ENCODE assay signal across 11 cellular contexts in the genomic region with DNA sequence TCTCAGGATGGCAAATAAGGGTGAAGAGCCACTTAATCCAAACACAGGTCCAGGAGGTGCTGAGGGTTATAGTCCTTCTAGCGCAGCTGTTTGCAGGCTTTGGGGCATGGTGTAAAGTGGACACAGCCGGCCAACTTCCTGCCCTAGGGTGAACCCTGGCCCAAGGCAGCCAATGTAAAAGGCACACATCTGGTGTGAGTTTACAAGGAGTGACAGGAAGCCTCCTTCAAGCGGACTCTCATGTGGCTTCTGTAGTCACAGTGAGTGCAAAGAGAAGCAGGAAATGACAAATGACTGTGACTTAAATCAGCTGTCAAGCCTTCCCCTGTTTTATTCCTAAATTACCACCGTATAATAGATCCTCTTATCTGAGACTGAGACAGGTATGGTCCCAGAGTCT.
DNase-seq lines count a peak whose midpoint lies in the region; ATAC-seq and TF ChIP-seq lines count a peak whose summit lies in the region.
"Had no signal": no experiment of that assay in that cellular context is flagged by ENCODE, and none has a peak within 500 bp of the region (broad histone marks: within the 10 kb centered on the region; RNA-seq: fewer than 3 reads in every experiment).

No MANE protein-coding gene starts in this region.

- BruUV-seq in A673 (replicated peaks; lab: Mats Ljungman, UMichigan), result no TSS peak

- H3K36me3 Mint-ChIP-seq in activated naive CD8-positive, alpha-beta T cell treated with anti-CD3 and anti-CD28 coated beads, Interleukin-2, amount 10 ng/mL, durations not matched to agents 7 days and 5 days, result no peaks in the 10 kb centered on the region

- H3K9me3 Mint-ChIP-seq in activated naive CD8-positive, alpha-beta T cell treated with anti-CD3 and anti-CD28 coated beads, Interleukin-2, amount 10 ng/mL, durations not matched to agents 7 days and 5 days, result peaks cover 2% of the 10 kb centered on the region

- intact Hi-C loops in A673 (cut with micrococcal nuclease; ENCODE audit: unreplicated experiment), result no loop called here

- no peaks in the 10 kb centered on the region for H3K4me1 ChIP-seq in A673 (ENCODE audit: insufficient read depth, low read length, poor library complexity, severe bottlenecking)
- H3K4me1 ChIP-seq: heart left ventricle had no signal

- TF ChIP-seq CTCF in A673 (conservative IDR thresholded peaks at IDR 0.05; ENCODE audit: low read depth, low read length), result no peak

- CTCF ChIA-PET in A673 (lab: Charles Lee), result no interaction called here

- no peaks in the 10 kb centered on the region for H3K9me3 ChIP-seq in A673 (ENCODE audit: low read depth, low read length, poor library complexity, severe bottlenecking)
- H3K9me3 ChIP-seq: heart left ventricle had no signal

- H3K4me3 ChIP-seq in A673 (ENCODE audit: low read depth, low read length, poor library complexity, severe bottlenecking), result no peak overlapping the region
- H3K4me3 ChIP-seq: cardiac muscle cell, heart left ventricle had no signal

- H3K27me3 ChIP-seq in A673 (replicated peaks; ENCODE audit: insufficient read depth, low read depth, low read length, poor library complexity), result no peaks in the 10 kb centered on the region
- H3K27me3 ChIP-seq: cardiac muscle cell, heart left ventricle had no signal

- no peak overlapping the region for H3K27ac ChIP-seq in A673 (ENCODE audit: low read depth, low read length, poor library complexity, severe bottlenecking)
- H3K27ac ChIP-seq: cardiac muscle cell, heart left ventricle had no signal

- H3K36me3 ChIP-seq in A673 (ENCODE audit: insufficient read depth, low read length, poor library complexity, severe bottlenecking), result no peaks in the 10 kb centered on the region
- H3K36me3 ChIP-seq: cardiac muscle cell, heart left ventricle had no signal

- H3K27me3 Mint-ChIP-seq in activated naive CD8-positive, alpha-beta T cell treated with anti-CD3 and anti-CD28 coated beads, Interleukin-2, amount 10 ng/mL, durations not matched to agents 7 days and 5 days, result no peaks in the 10 kb centered on the region

- peaks cover 14% of the 10 kb centered on the region for H3K4me1 Mint-ChIP-seq in activated naive CD8-positive, alpha-beta T cell treated with anti-CD3 and anti-CD28 coated beads, Interleukin-2, amount 10 ng/mL, durations not matched to agents 7 days and 5 days

- POLR2A ChIA-PET in A673 (lab: Charles Lee; ENCODE audit: low non-redundant PET), result no interaction called here
- POLR2A ChIA-PET in activated naive CD8-positive, alpha-beta T cell treated with anti-CD3 and anti-CD28 coated beads, Interleukin-2, amount 10 ng/mL, durations not matched to agents 7 days and 5 days (lab: Charles Lee), result interaction anchor here (1.0 kb wide), 1 partner anchor 24 kb away, joined by 3 read pairs; no protein-coding TSS in a partner anchor

- peak; percentile 100 for ATAC-seq in activated naive CD8-positive, alpha-beta T cell treated with anti-CD3 and anti-CD28 coated beads, Interleukin-2, amount 10 ng/mL, durations not matched to agents 7 days and 5 days (ENCODE audit: low read depth)
- ATAC-seq in HG02642 (IDR thresholded peaks at IDR 0.05; ENCODE audit: poor library complexity, unreplicated experiment), result no peak
- ATAC-seq: heart left ventricle had no signal

- in situ Hi-C loops in KBM-7 (cut with MboI; ENCODE audit: low pct_unique_long_range_greater_than_20kb, low sequenced_read_pairs), result no loop called here

- peak overlapping the region; percentile 46 for H3K4me3 Mint-ChIP-seq in activated naive CD8-positive, alpha-beta T cell treated with anti-CD3 and anti-CD28 coated beads, Interleukin-2, amount 10 ng/mL, durations not matched to agents 7 days and 5 days

- H3K27ac Mint-ChIP-seq in activated naive CD8-positive, alpha-beta T cell treated with anti-CD3 and anti-CD28 coated beads, Interleukin-2, amount 10 ng/mL, durations not matched to agents 7 days and 5 days, result peak overlapping the region; percentile 70

- peak; percentile 35 for DNase-seq in A673 (ENCODE audit: low spot score)
- DNase-seq in DMS53 (lab: John Stamatoyannopoulos, UW), result peak; percentile 92
- peak; percentile 63 for DNase-seq in KBM-7
- DNase-seq in activated naive CD8-positive, alpha-beta T cell treated with anti-CD3 and anti-CD28 coated beads, Interleukin-2, amount 10 ng/mL, durations not matched to agents 7 days and 5 days, result peak; percentile 38
- DNase-seq in central memory CD4-positive, alpha-beta T cell, result no peak
- DNase-seq in NCI-H2227 treated with DMSO at 0.1 percent for 48 hours (lab: John Stamatoyannopoulos, UW), result no peak
- no peak for DNase-seq in OCI-M2 (lab: John Stamatoyannopoulos, UW; ENCODE audit: unreplicated experiment)
- DNase-seq: midbrain had no signal

Comparison
In these comparisons a context has a peak if more than half of its experiments do, and no peak if none do; other contexts are left out.
1. DNase-seq: peak in A673 (single experiment), DMS53 (single experiment), KBM-7 (single experiment) and activated naive CD8-positive, alpha-beta T cell treated with anti-CD3 and anti-CD28 coated beads, Interleukin-2, amount 10 ng/mL, durations not matched to agents 7 days and 5 days (single experiment); none in central memory CD4-positive, alpha-beta T cell (single experiment), NCI-H2227 treated with DMSO at 0.1 percent for 48 hours (single experiment) and OCI-M2 (single experiment).